8 cellular contexts compared by ENCODE assay signal in the genomic region with DNA sequence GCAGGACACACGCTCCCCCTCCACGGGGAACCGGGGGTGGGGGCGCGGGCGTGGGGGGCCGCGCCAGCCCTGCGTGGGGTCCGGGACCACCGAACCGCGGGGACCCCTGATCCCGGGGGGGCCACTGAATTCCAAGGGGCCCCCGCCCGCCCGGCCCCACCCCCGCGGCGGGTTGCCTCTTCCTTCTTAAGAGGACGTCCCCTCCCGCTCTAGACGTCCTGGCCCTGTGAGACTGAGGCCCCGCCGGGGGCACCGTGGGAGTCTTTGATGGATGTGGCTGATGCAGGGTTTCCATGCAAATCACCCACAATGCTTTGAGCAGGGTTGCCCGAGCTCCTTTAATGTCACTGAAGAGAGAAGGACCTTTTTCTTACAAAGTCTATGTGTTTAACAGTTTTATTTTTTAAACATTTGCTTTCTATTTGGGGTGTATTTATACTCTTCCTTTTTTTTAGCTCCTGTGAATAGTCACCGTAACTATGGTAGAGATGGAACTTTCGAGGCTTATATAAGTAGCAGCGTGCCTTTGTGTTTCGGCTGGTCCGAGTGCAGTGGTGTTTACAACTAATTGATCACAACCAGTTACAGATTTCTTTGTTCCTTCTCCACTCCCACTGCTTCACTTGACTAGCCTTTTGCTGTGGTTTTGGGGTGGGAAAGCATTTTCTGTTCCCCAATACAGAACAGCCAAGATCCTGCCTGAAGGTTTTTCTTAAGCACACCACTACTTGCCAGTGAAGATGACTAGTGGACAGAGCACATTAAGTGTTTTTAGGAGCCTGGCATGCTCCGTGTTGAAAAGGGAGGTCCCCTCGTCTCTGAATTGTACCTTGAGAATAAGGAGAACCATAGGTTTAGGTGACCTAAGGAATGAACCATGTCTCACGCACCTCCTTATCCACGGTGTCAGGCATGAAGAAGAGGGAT. TPM values are rescaled to one million over a fixed set of nuclear protein-coding genes. Genes with fewer than 3 reads are reported as not detected.
DNase-seq lines count a peak whose midpoint lies in the region; ATAC-seq and TF ChIP-seq lines count a peak whose summit lies in the region.

No MANE protein-coding gene starts in this region.

- H3K27ac ChIP-seq in HCT116 (ENCODE audit: low read depth, low read length) (no peak overlapping the region), ovary (peak overlapping the region; percentile 57 to 59), thyroid gland (no peak overlapping the region)

- no peaks in the 10 kb centered on the region for H3K79me2 ChIP-seq in HCT116 (ENCODE audit: insufficient read depth, low read length)

- H3K27me3 Mint-ChIP-seq in activated naive CD4-positive, alpha-beta T cell treated with anti-CD3 and anti-CD28 coated beads, Interleukin-2, amount 10 ng/mL, durations not matched to agents 7 days and 5 days = peaks cover 36% of the 10 kb centered on the region

- ATAC-seq in HCT116 = peak; percentile 57

- no peak overlapping the region for H3K9ac ChIP-seq in HCT116 (ENCODE audit: low read length)

- TF ChIP-seq RAD21 in HCT116 (IDR thresholded peaks at IDR 0.05; ENCODE audit: low read depth) = no peak

- POLR2A ChIA-PET in HCT116 (lab: Charles Lee) = no interaction called here

- peak overlapping the region; percentile 83 for H3K27ac Mint-ChIP-seq in activated naive CD4-positive, alpha-beta T cell treated with anti-CD3 and anti-CD28 coated beads, Interleukin-2, amount 10 ng/mL, durations not matched to agents 7 days and 5 days

- TF ChIP-seq CTCF in HCT116 (IDR thresholded peaks at IDR 0.05 in 2 of 3, conservative IDR thresholded peaks at IDR 0.05 in 1 of 3; ENCODE audit: borderline replicate concordance in 1 of 3, insufficient read depth in 1 of 3, low read depth in 2 of 3, low read length in 2 of 3) (no peak), ovary (IDR thresholded peaks at IDR 0.05) (no peak), thyroid gland (IDR thresholded peaks at IDR 0.05) (no peak)

- H3K4me1 Mint-ChIP-seq in activated naive CD4-positive, alpha-beta T cell treated with anti-CD3 and anti-CD28 coated beads, Interleukin-2, amount 10 ng/mL, durations not matched to agents 7 days and 5 days = peaks cover 63% of the 10 kb centered on the region

- CTCF ChIA-PET in HCT116 (lab: Charles Lee) = interaction anchor here (0.6 kb wide), 1 partner anchor 712 kb away, joined by 3 read pairs; no protein-coding TSS in a partner anchor
- CTCF ChIA-PET in activated naive CD4-positive, alpha-beta T cell treated with anti-CD3 and anti-CD28 coated beads, Interleukin-2, amount 10 ng/mL, durations not matched to agents 7 days and 5 days (lab: Charles Lee) = interaction anchor here (0.6 to 2.1 kb wide), 7 partner anchors 22 to 406 kb away, joined by 3 to 8 read pairs (median 3); no protein-coding TSS in a partner anchor

- TF ChIP-seq POLR2A in HCT116 (IDR thresholded peaks at IDR 0.05; ENCODE audit: borderline replicate concordance, extremely low read depth, insufficient read depth, insufficient read length) (no peak), ovary (IDR thresholded peaks at IDR 0.05) (no peak), thyroid gland (IDR thresholded peaks at IDR 0.05) (peak in 1 of 2 donors; percentile 16)

- no peak for TF ChIP-seq EP300 in ovary (IDR thresholded peaks at IDR 0.05)

- BruUV-seq in HCT116 (replicated peaks; lab: Mats Ljungman, UMichigan) = no TSS peak

- in situ Hi-C loops in G401 (cut with HindIII; ENCODE audit: low sequenced_read_pairs) = no loop called here
- in situ Hi-C loops in SK-MEL-5 (cut with HindIII; ENCODE audit: low pct_unique_long_range_greater_than_20kb, low sequenced_read_pairs) = no loop called here

- WGBS in ovary, 3 donors = 0 to 1% (median 0%) methylated on average over 27 to 36 of the region's 36 CpGs
- 1 to 2% methylated on average over 14 to 27 of the region's 36 CpGs for WGBS in thyroid gland, 2 donors

- H4K20me1 ChIP-seq in HCT116 (ENCODE audit: insufficient read depth) = no peaks in the 10 kb centered on the region

- no peaks in the 10 kb centered on the region for H3K9me3 ChIP-seq in HCT116 (ENCODE audit: control insufficient read depth in 1 of 2, insufficient read depth in 1 of 2, low read depth in 1 of 2, low read length in 2 of 2)
- H3K9me3 ChIP-seq in ovary = no peaks in the 10 kb centered on the region
- no peaks in the 10 kb centered on the region for H3K9me3 ChIP-seq in thyroid gland

- intact Hi-C loops in HCT116 (cut with micrococcal nuclease) (no loop called here), ovary (cut with DNase I) (no loop called here), thyroid gland (cut with DNase I) (no loop called here)

- H3K36me3 ChIP-seq in HCT116 (ENCODE audit: control insufficient read depth in 1 of 2, insufficient read depth in 2 of 2, low read length in 2 of 2) = no peaks in the 10 kb centered on the region
- H3K36me3 ChIP-seq in ovary = no peaks in the 10 kb centered on the region
- H3K36me3 ChIP-seq in thyroid gland = no peaks in the 10 kb centered on the region

- H3K27me3 ChIP-seq in HCT116 (ENCODE audit: insufficient read depth, low read length) = no peaks in the 10 kb centered on the region
- no peaks in the 10 kb centered on the region for H3K27me3 ChIP-seq in ovary
- no peaks in the 10 kb centered on the region for H3K27me3 ChIP-seq in thyroid gland

- H3K36me3 Mint-ChIP-seq in activated naive CD4-positive, alpha-beta T cell treated with anti-CD3 and anti-CD28 coated beads, Interleukin-2, amount 10 ng/mL, durations not matched to agents 7 days and 5 days = peaks cover 3% of the 10 kb centered on the region

- RAD21 ChIA-PET in HCT116 (lab: Charles Lee; ENCODE audit: low non-redundant PET in 1 of 2, low total read pairs in 2 of 2, uncharacterized antibody in 2 of 2, unreplicated experiment in 2 of 2) = no interaction called here

- H2AFZ ChIP-seq in HCT116 (ENCODE audit: low read depth, low read length, poor library complexity, severe bottlenecking) = no peak overlapping the region

- peaks cover 2% of the 10 kb centered on the region for H3K9me3 Mint-ChIP-seq in activated naive CD4-positive, alpha-beta T cell treated with anti-CD3 and anti-CD28 coated beads, Interleukin-2, amount 10 ng/mL, durations not matched to agents 7 days and 5 days

- H3K9me2 ChIP-seq in HCT116 (ENCODE audit: insufficient read depth) = no peaks in the 10 kb centered on the region

- no peak overlapping the region for H3K4me3 ChIP-seq in HCT116 (replicated peaks in 1 of 2; ENCODE audit: low read depth in 1 of 2, low read length in 2 of 2)
- H3K4me3 ChIP-seq in ovary = peak overlapping the region; percentile 52
- peak overlapping the region; percentile 41 to 65 (median 57) for H3K4me3 ChIP-seq in thyroid gland (replicated peaks in 1 of 3)

- peaks cover 4 to 25% of the 10 kb centered on the region in 2 experiments; a peak in 3 of 4 replicates for H3K4me1 ChIP-seq in HCT116 (ENCODE audit: control insufficient read depth in 1 of 2, insufficient read depth in 2 of 2, low read length in 2 of 2)
- H3K4me1 ChIP-seq in ovary (ENCODE audit: insufficient read depth) = peaks cover 2% of the 10 kb centered on the region
- H3K4me1 ChIP-seq in thyroid gland = peaks cover 0 to 15% of the 10 kb centered on the region in 2 donors

- DNase-seq in G401 (ENCODE audit: low spot score) (peak; percentile 87), HCT116 (ENCODE audit: low read depth, low spot score) (peak; percentile 62), MV-4-11 (lab: John Stamatoyannopoulos, UW) (peak; percentile 84), SK-MEL-5 (ENCODE audit: low read depth, low spot score) (peak; percentile 91), glomerular visceral epithelial cell (ENCODE audit: extremely low spot score) (peak; percentile 87), ovary (peak; percentile 58 to 71 (median 66)), thyroid gland (peak; percentile 35 to 49)
- DNase-seq in activated naive CD4-positive, alpha-beta T cell treated with anti-CD3 and anti-CD28 coated beads, Interleukin-2, amount 10 ng/mL, durations not matched to agents 7 days and 5 days = peak; percentile 87

- H3K4me2 ChIP-seq in HCT116 (ENCODE audit: low read length) = peak overlapping the region; percentile 23; the same call in 1 of the 2 replicates

- H3K4me3 Mint-ChIP-seq in activated naive CD4-positive, alpha-beta T cell treated with anti-CD3 and anti-CD28 coated beads, Interleukin-2, amount 10 ng/mL, durations not matched to agents 7 days and 5 days = peak overlapping the region; percentile 89

TF ChIP-seq in HCT116, 20 proteins besides CTCF, POLR2A, EP300 and RAD21 (continues in another document):
- TF ChIP-seq SRF (IDR thresholded peaks at IDR 0.05; ENCODE audit: low read depth) (no peak), TCF7L2 (IDR thresholded peaks at IDR 0.05; ENCODE audit: borderline replicate concordance, extremely low read depth, insufficient read depth, insufficient read length) (peak; percentile 55), JUND (IDR thresholded peaks at IDR 0.05) (peak; percentile 12; the same call in 1 of the 2 replicates), CEBPB (IDR thresholded peaks at IDR 0.05; ENCODE audit: low read depth) (no peak), CBX3 (IDR thresholded peaks at IDR 0.05; ENCODE audit: low read depth) (peak; percentile 41; the same call in 1 of the 2 replicates)
- TF ChIP-seq, protein P1, sequence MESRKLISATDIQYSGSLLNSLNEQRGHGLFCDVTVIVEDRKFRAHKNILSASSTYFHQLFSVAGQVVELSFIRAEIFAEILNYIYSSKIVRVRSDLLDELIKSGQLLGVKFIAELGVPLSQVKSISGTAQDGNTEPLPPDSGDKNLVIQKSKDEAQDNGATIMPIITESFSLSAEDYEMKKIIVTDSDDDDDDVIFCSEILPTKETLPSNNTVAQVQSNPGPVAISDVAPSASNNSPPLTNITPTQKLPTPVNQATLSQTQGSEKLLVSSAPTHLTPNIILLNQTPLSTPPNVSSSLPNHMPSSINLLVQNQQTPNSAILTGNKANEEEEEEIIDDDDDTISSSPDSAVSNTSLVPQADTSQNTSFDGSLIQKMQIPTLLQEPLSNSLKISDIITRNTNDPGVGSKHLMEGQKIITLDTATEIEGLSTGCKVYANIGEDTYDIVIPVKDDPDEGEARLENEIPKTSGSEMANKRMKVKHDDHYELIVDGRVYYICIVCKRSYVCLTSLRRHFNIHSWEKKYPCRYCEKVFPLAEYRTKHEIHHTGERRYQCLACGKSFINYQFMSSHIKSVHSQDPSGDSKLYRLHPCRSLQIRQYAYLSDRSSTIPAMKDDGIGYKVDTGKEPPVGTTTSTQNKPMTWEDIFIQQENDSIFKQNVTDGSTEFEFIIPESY (IDR thresholded peaks at IDR 0.05; ENCODE audit: extremely low read depth, insufficient replicate concordance, low read length) = no peak

RNA-seq across cellular contexts. Expression of a gene that starts 44.8 kb away (rescaled TPM):
- total RNA-seq in G401 (2014; rRNA removed; shearing (Covaris generic)) = 256 and 309 TPM in 2 replicates
- total RNA-seq in HCT116 (2021; ENCODE audit: unreplicated experiment) (217 TPM), ovary (100 to 1,000 TPM in 2 of 7 donors, 10 to 100 TPM in 5; 49.6 to 130 (median 72.4) TPM), thyroid gland (100 to 1,000 TPM; 172 to 749 (median 498) TPM)
- 146 and 173 TPM in 2 replicates for polyA plus RNA-seq in HCT116 (2012)
- total RNA-seq in SK-MEL-5 (2014; rRNA removed; shearing (Covaris generic)) = 384 and 385 TPM in 2 replicates
- 486 and 568 TPM in 2 replicates for polyA plus RNA-seq in SK-MEL-5 (2015; cell fraction: cytosol; rRNA removed)
- polyA plus RNA-seq in SK-MEL-5 (2015; cell fraction: nucleus; rRNA removed) = 104 and 207 TPM in 2 replicates
- polyA plus RNA-seq in ovary = 10 to 100 TPM; 52.2 to 78.5 TPM

Comparison
In these comparisons a context has a peak if more than half of its experiments do, and no peak if none do; other contexts are left out.
1. H3K27ac ChIP-seq: peak in ovary (2 of 2); none in HCT116 (single experiment) and thyroid gland (0 of 3).
2. H3K4me3 ChIP-seq: peak in ovary (single experiment) and thyroid gland (3 of 3); none in HCT116 (0 of 2).
3. Peak in every context shown above with its lines, with median percentiles within 50 percentile points of each other: DNase-seq.